25 cellular contexts compared by ENCODE assay signal in the genomic region with DNA sequence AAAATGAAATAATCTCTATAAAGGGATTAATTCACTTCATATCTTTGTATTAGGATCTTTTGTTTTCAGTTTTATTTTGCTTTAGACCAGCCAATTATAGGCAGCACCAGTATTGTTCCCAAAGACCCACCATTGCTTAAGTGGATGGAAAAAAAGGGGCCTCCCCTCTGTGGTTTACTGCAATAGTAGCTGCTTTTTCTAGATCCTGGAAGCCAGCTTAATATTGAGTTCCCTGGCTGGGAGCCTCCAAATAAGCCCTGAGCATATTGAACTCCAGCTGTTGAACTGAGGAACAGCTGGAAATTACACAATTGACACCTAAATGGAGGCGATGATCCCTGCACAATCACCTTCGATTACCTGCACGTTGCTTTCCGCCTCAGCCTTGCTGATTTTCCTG.
"Had no signal": no experiment of that assay in that cellular context is flagged by ENCODE, and none has a peak within 500 bp of the region (broad histone marks: within the 10 kb centered on the region; RNA-seq: fewer than 3 reads in every experiment).

No MANE protein-coding gene starts in this region.

- H3K27ac Mint-ChIP-seq: naive thymus-derived CD4-positive, alpha-beta T cell; stimulated activated naive B cell treated with anti-CD40 and anti-IgM and Interleukin-4, amounts not matched to agents 10 μg/mL and 1 μg/mL and 100 μg/mL, for 72 hours had no signal

- H3K4me2 ChIP-seq: hepatocyte, smooth muscle cell had no signal

- ATAC-seq: mucosa of descending colon; naive thymus-derived CD4-positive, alpha-beta T cell; psoas muscle; right lobe of liver; stimulated activated naive B cell treated with anti-CD40 and anti-IgM and Interleukin-4, amounts not matched to agents 10 μg/mL and 1 μg/mL and 100 μg/mL, for 72 hours; stimulated activated naive CD8-positive, alpha-beta T cell treated with anti-CD3 and anti-CD28 coated beads, Interleukin-15, Interleukin-2, amounts not matched to agents 100 U/mL and 50 U/mL, for 24 hours had no signal

- H3K36me3 ChIP-seq: heart left ventricle, neutrophil, right lobe of liver, stomach, thyroid gland, transverse colon, upper lobe of left lung, vagina had no signal

- H3K36me3 Mint-ChIP-seq: naive thymus-derived CD4-positive, alpha-beta T cell; stimulated activated naive B cell treated with anti-CD40 and anti-IgM and Interleukin-4, amounts not matched to agents 10 μg/mL and 1 μg/mL and 100 μg/mL, for 72 hours had no signal

- H3K9me3 ChIP-seq: heart left ventricle, mucosa of descending colon, neutrophil, psoas muscle, right lobe of liver, stomach, testis, thyroid gland, transverse colon, upper lobe of left lung, vagina had no signal

- H3K9me3 Mint-ChIP-seq: nephron; neural crest cell; stimulated activated naive B cell treated with anti-CD40 and anti-IgM and Interleukin-4, amounts not matched to agents 10 μg/mL and 1 μg/mL and 100 μg/mL, for 72 hours had no signal

- DNase-seq: heart left ventricle; islet precursor cell; midbrain; mucosa of descending colon; naive thymus-derived CD4-positive, alpha-beta T cell; occipital lobe; psoas muscle; right lobe of liver; stimulated activated CD4-positive, alpha-beta T cell treated with anti-CD3 and anti-CD28 coated beads, Interleukin-1b, Interleukin-23, amount 100 ng/mL, for 48 hours; stimulated activated CD4-positive, alpha-beta T cell treated with anti-CD3 and anti-CD28 coated beads, Interleukin-4, amount 100 ng/mL, for 1 hour; stimulated activated naive B cell treated with anti-CD40 and anti-IgM and Interleukin-4, amounts not matched to agents 10 μg/mL and 1 μg/mL and 100 μg/mL, for 72 hours; stimulated activated naive CD8-positive, alpha-beta T cell treated with anti-CD3 and anti-CD28 coated beads, Interleukin-15, Interleukin-2, amounts not matched to agents 100 U/mL and 50 U/mL, for 24 hours; stomach; transverse colon; upper lobe of left lung had no signal

- H3K4me1 Mint-ChIP-seq: stimulated activated naive B cell treated with anti-CD40 and anti-IgM and Interleukin-4, amounts not matched to agents 10 μg/mL and 1 μg/mL and 100 μg/mL, for 72 hours had no signal

- H3K9ac ChIP-seq: parathyroid adenoma had no signal

- H3K4me1 ChIP-seq: right lobe of liver, transverse colon, vagina had no signal

- H3K27me3 ChIP-seq: heart left ventricle, hepatocyte, right lobe of liver, stomach, testis, thyroid gland, transverse colon, upper lobe of left lung, vagina had no signal

- H2AFZ ChIP-seq: hepatocyte, parathyroid adenoma had no signal

- H3K27ac ChIP-seq: hepatocyte, neutrophil, parathyroid adenoma, psoas muscle, right lobe of liver, stomach, testis, thyroid gland, transverse colon, upper lobe of left lung, vagina had no signal

- H3K4me3 Mint-ChIP-seq: naive thymus-derived CD4-positive, alpha-beta T cell; nephron; neural crest cell; stimulated activated naive B cell treated with anti-CD40 and anti-IgM and Interleukin-4, amounts not matched to agents 10 μg/mL and 1 μg/mL and 100 μg/mL, for 72 hours had no signal

- H3K4me3 ChIP-seq: heart left ventricle, hepatocyte, lung, mucosa of descending colon, psoas muscle, right lobe of liver, smooth muscle cell, stomach, testis, thyroid gland, transverse colon, upper lobe of left lung, vagina had no signal
